ENCODE assay signal across 8 cellular contexts in the genomic region with DNA sequence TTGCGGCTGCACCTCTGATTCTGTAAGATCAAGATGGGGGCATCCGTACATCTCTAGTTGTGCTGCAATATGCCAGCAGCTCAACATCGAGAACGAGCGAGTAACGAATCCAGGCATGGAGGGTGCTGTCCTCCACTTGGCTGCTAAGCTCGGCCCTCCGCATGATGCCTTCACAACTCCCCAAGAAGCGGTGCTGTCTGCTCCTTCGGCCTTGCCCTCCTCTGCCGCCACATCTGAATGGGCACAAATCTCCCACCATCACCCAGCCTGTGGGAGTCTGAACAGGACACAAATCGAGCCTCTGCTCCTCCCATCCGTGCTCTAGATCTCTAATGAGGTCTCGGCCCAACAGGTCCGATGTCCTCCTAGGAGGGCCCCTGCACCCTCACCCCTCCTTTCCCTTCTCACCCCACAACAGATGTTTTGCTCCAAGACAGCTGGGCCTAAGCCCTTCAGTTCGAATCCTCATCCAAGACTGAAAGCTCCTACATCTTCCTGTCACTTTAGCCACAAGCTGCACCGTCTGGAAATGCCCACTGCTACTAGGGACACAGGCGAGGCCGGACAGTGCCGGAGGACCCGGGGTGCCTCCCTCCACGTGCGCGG.
DNase-seq lines count a peak whose midpoint lies in the region; ATAC-seq and TF ChIP-seq lines count a peak whose summit lies in the region.

No MANE protein-coding gene starts in this region.

- H3K4me1 ChIP-seq in mesodermal cell (ENCODE audit: control insufficient read depth, insufficient read depth, low read length, poor library complexity, severe bottlenecking) (peaks cover 4% of the 10 kb centered on the region), aorta (ENCODE audit: control insufficient read depth in 1 of 2, insufficient read depth in 2 of 2, low read length in 2 of 2) (no peaks in the 10 kb centered on the region)

- no peaks in the 10 kb centered on the region for H3K9me3 ChIP-seq in mesodermal cell (ENCODE audit: control insufficient read depth, low read length)
- no peaks in the 10 kb centered on the region for H3K9me3 ChIP-seq in aorta (ENCODE audit: control insufficient read depth, low read length)

- no peaks in the 10 kb centered on the region for H3K27me3 ChIP-seq in aorta (ENCODE audit: control insufficient read depth in 1 of 2, insufficient read depth in 2 of 2, low read length in 1 of 2)

- CTCF ChIA-PET in MCF 10A (lab: Yijun Ruan, JAX): interaction anchor here (0.7 kb wide), 1 partner anchor 1994 kb away, joined by 3 read pairs; no protein-coding TSS in a partner anchor

- H3K27me3 Mint-ChIP-seq in CD14-positive monocyte (ENCODE audit: low read depth in 3 of 3) (peaks cover 4 to 6% (median 5%) of the 10 kb centered on the region in 3 donors), MCF 10A (ENCODE audit: insufficient read depth, unreplicated experiment) (no peaks in the 10 kb centered on the region)

- H3K27ac Mint-ChIP-seq in CD14-positive monocyte (peak overlapping the region in 4 of 7 donors; percentile 81 to 90 (median 86)), MCF 10A (ENCODE audit: low read depth, unreplicated experiment) (peak overlapping the region; percentile 93)

- H3K36me3 ChIP-seq in mesodermal cell (ENCODE audit: control insufficient read depth, insufficient read depth, low read length) (no peaks in the 10 kb centered on the region), aorta (ENCODE audit: control insufficient read depth in 1 of 2, insufficient read depth in 2 of 2, low read length in 1 of 2) (no peaks in the 10 kb centered on the region)

- peaks cover 31% of the 10 kb centered on the region for H3K4me1 Mint-ChIP-seq in CD14-positive monocyte
- peaks cover 18% of the 10 kb centered on the region for H3K4me1 Mint-ChIP-seq in MCF 10A (ENCODE audit: insufficient read depth, unreplicated experiment)

- H3K27ac ChIP-seq in mesodermal cell (ENCODE audit: low read depth, low read length, severe bottlenecking): no peak overlapping the region
- no peak overlapping the region for H3K27ac ChIP-seq in aorta (ENCODE audit: low read depth in 1 of 2, low read length in 2 of 2)

- H3K4me3 Mint-ChIP-seq in CD14-positive monocyte: peak overlapping the region; percentile 95 to 98
- H3K4me3 Mint-ChIP-seq in MCF 10A (ENCODE audit: unreplicated experiment): peak overlapping the region; percentile 96

- POLR2A ChIA-PET in MCF 10A (lab: Yijun Ruan, JAX): interaction anchor here (1.0 to 2.8 kb wide), 3 partner anchors 89 to 588 kb away, joined by 3 to 13 read pairs (median 12); partner anchors contain the start of gene BMS1

- WGBS in mesodermal cell (ENCODE audit: insufficient coverage in 2 of 2), 2 experiments: 74 to 78% methylated on average over 20 to 22 of the region's 24 CpGs
- WGBS in aorta, 2 donors: 52 to 57% methylated on average over 24 of the region's 24 CpGs

- TF ChIP-seq CTCF in CD14-positive monocyte (IDR thresholded peaks at IDR 0.05): no peak
- no peak for TF ChIP-seq CTCF in MCF 10A (IDR thresholded peaks at IDR 0.05; ENCODE audit: unreplicated experiment)

- intact Hi-C loops in CD14-positive monocyte (cut with micrococcal nuclease): loop anchor here (10.0 kb wide), 2 partner anchors 233 to 1093 kb away; partner anchors contain the start of genes ZNF32 (in 2 of the 2) and BMS1 (in 1 of the 2)
- intact Hi-C loops in MCF 10A (cut with micrococcal nuclease): loop anchor here (1.0 to 5.0 kb wide), 2 partner anchors 87 to 231 kb away; partner anchors contain the start of genes BMS1 and ZNF33B
- intact Hi-C loops in aorta (cut with DNase I): loop anchor here (2.0 to 5.0 kb wide), 2 partner anchors 86 to 87 kb away; partner anchors contain the start of gene ZNF33B (in 2 of the 2)

- peak overlapping the region; percentile 95 for H3K4me3 ChIP-seq in Jurkat, Clone E6-1 (ENCODE audit: low read length)
- H3K4me3 ChIP-seq in mesodermal cell (ENCODE audit: extremely low read depth, insufficient read depth, low read length, poor library complexity, severe bottlenecking) (peak overlapping the region; percentile 64), aorta (ENCODE audit: low read length in 2 of 2) (peak overlapping the region; percentile 44 to 86)

- H3K9me3 Mint-ChIP-seq in CD14-positive monocyte (peaks cover 0 to 4% (median 2%) of the 10 kb centered on the region in 7 donors), MCF 10A (ENCODE audit: unreplicated experiment) (no peaks in the 10 kb centered on the region)

- no peak for DNase-seq in CD14-positive monocyte (ENCODE audit: low spot score)
- DNase-seq in Jurkat, Clone E6-1 (ENCODE audit: low read depth, low spot score): no peak
- peak; percentile 1 for DNase-seq in MCF 10A (ENCODE audit: unreplicated experiment)
- DNase-seq in aorta: no peak

- ATAC-seq in aorta (ENCODE audit: low FRiP score): peak; percentile 3
- no peak for ATAC-seq in GM21576 (IDR thresholded peaks at IDR 0.05; ENCODE audit: unreplicated experiment)
- ATAC-seq in GM21723 (IDR thresholded peaks at IDR 0.05; ENCODE audit: unreplicated experiment): no peak
- ATAC-seq in GM21390 (IDR thresholded peaks at IDR 0.05; ENCODE audit: unreplicated experiment): no peak

- peaks cover 26 to 27% of the 10 kb centered on the region in 2 donors for H3K36me3 Mint-ChIP-seq in CD14-positive monocyte
- H3K36me3 Mint-ChIP-seq in MCF 10A (ENCODE audit: insufficient read depth, unreplicated experiment): peaks cover 25% of the 10 kb centered on the region

- no TSS peak for BruUV-seq in MCF 10A (replicated peaks; lab: Mats Ljungman, UMichigan)
